In the genomic region with DNA sequence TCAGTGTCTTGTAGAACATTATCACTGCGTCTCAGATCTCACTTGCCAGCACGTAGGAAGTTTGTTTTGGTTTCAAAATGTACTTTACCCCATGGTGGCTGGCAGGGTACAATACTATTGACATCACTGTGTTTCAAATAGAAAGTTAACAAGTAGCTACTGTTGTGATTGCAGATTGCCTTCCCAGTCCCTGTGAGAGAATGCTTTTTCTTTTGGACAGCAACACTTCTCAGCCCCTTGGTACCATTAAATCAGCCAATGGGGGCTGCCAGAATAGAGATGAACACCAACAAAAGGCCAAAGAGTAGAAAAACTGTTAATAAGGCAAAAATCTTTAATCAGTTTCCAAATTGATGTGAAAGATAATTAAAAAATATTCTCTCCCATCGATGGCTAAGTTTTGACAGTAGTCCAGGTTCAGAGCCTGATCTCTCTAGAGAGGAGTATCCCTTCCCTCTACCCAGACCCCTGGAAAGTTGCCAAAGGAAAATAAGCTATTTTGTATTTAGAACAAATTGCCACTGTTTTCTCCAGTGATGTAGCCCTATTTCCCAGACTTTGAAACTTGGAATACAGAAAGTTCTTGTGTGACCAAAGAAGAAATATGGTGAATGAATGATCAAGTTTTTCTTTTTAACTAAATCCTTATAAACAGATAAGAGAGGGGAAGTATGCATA, we compare ENCODE assay signal across 1 cellular context.
TF ChIP-seq lines count a peak whose summit lies in the region.

No MANE protein-coding gene starts in this region.

TF ChIP-seq in HepG2, 621 proteins besides CTCF, POLR2A, EP300 and RAD21 (continues in another document):
- TF ChIP-seq, protein P1, sequence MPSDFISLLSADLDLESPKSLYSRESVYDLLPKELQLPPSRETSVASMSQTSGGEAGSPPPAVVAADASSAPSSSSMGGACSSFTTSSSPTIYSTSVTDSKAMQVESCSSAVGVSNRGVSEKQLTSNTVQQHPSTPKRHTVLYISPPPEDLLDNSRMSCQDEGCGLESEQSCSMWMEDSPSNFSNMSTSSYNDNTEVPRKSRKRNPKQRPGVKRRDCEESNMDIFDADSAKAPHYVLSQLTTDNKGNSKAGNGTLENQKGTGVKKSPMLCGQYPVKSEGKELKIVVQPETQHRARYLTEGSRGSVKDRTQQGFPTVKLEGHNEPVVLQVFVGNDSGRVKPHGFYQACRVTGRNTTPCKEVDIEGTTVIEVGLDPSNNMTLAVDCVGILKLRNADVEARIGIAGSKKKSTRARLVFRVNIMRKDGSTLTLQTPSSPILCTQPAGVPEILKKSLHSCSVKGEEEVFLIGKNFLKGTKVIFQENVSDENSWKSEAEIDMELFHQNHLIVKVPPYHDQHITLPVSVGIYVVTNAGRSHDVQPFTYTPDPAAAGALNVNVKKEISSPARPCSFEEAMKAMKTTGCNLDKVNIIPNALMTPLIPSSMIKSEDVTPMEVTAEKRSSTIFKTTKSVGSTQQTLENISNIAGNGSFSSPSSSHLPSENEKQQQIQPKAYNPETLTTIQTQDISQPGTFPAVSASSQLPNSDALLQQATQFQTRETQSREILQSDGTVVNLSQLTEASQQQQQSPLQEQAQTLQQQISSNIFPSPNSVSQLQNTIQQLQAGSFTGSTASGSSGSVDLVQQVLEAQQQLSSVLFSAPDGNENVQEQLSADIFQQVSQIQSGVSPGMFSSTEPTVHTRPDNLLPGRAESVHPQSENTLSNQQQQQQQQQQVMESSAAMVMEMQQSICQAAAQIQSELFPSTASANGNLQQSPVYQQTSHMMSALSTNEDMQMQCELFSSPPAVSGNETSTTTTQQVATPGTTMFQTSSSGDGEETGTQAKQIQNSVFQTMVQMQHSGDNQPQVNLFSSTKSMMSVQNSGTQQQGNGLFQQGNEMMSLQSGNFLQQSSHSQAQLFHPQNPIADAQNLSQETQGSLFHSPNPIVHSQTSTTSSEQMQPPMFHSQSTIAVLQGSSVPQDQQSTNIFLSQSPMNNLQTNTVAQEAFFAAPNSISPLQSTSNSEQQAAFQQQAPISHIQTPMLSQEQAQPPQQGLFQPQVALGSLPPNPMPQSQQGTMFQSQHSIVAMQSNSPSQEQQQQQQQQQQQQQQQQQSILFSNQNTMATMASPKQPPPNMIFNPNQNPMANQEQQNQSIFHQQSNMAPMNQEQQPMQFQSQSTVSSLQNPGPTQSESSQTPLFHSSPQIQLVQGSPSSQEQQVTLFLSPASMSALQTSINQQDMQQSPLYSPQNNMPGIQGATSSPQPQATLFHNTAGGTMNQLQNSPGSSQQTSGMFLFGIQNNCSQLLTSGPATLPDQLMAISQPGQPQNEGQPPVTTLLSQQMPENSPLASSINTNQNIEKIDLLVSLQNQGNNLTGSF (CRISPR knock-in tag; IDR thresholded peaks at IDR 0.05): no peak
- no peak for TF ChIP-seq TBL1XR1 (IDR thresholded peaks at IDR 0.05; ENCODE audit: borderline replicate concordance, low read length, partially characterized antibody)
- TF ChIP-seq THAP11 (CRISPR knock-in tag; IDR thresholded peaks at IDR 0.05): 0 out of 2 replicates have a peak, but pooled peaks have one; percentile 26
- TF ChIP-seq JUNB (CRISPR knock-in tag; IDR thresholded peaks at IDR 0.05; ENCODE audit: borderline replicate concordance): no peak
- no peak for TF ChIP-seq SMYD3 (CRISPR knock-in tag; IDR thresholded peaks at IDR 0.05)
- TF ChIP-seq, protein P2, sequence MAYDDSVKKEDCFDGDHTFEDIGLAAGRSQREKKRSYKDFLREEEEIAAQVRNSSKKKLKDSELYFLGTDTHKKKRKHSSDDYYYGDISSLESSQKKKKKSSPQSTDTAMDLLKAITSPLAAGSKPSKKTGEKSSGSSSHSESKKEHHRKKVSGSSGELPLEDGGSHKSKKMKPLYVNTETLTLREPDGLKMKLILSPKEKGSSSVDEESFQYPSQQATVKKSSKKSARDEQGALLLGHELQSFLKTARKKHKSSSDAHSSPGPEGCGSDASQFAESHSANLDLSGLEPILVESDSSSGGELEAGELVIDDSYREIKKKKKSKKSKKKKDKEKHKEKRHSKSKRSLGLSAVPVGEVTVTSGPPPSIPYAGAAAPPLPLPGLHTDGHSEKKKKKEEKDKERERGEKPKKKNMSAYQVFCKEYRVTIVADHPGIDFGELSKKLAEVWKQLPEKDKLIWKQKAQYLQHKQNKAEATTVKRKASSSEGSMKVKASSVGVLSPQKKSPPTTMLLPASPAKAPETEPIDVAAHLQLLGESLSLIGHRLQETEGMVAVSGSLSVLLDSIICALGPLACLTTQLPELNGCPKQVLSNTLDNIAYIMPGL (CRISPR knock-in tag; IDR thresholded peaks at IDR 0.05; ENCODE audit: borderline replicate concordance in 1 of 2, low read depth in 1 of 2): peak in 1 of 2 experiments; percentile 36; a peak in 1 of 4 replicates
- TF ChIP-seq CREB1 (IDR thresholded peaks at IDR 0.05): no peak
- TF ChIP-seq CREB1 (CRISPR knock-in tag; IDR thresholded peaks at IDR 0.05): 0 out of 2 replicates have a peak, but pooled peaks have one; percentile 38
- no peak for TF ChIP-seq LCORL (IDR thresholded peaks at IDR 0.05)
- 0 out of 2 replicates have a peak, but pooled peaks have one; percentile 36 for TF ChIP-seq LCORL (CRISPR knock-in tag; IDR thresholded peaks at IDR 0.05)
- no peak for TF ChIP-seq ARNT2 (CRISPR knock-in tag; IDR thresholded peaks at IDR 0.05; ENCODE audit: low read depth)
- peak; percentile 41; the same call in 1 of the 2 replicates for TF ChIP-seq MIXL1 (CRISPR knock-in tag; IDR thresholded peaks at IDR 0.05)
- TF ChIP-seq ZNF672 (CRISPR knock-in tag; IDR thresholded peaks at IDR 0.05): no peak
- TF ChIP-seq ZNF782 (CRISPR knock-in tag; IDR thresholded peaks at IDR 0.05; ENCODE audit: borderline replicate concordance): no peak
- TF ChIP-seq, protein P3, sequence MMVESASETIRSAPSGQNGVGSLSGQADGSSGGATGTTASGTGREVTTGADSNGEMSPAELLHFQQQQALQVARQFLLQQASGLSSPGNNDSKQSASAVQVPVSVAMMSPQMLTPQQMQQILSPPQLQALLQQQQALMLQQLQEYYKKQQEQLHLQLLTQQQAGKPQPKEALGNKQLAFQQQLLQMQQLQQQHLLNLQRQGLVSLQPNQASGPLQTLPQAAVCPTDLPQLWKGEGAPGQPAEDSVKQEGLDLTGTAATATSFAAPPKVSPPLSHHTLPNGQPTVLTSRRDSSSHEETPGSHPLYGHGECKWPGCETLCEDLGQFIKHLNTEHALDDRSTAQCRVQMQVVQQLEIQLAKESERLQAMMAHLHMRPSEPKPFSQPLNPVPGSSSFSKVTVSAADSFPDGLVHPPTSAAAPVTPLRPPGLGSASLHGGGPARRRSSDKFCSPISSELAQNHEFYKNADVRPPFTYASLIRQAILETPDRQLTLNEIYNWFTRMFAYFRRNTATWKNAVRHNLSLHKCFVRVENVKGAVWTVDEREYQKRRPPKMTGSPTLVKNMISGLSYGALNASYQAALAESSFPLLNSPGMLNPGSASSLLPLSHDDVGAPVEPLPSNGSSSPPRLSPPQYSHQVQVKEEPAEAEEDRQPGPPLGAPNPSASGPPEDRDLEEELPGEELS (CRISPR knock-in tag; IDR thresholded peaks at IDR 0.05): peak; percentile 43; the same call in 1 of the 2 replicates
- peak; percentile 68 for TF ChIP-seq SAP130 (CRISPR knock-in tag; IDR thresholded peaks at IDR 0.05; ENCODE audit: low read depth)
- peak; percentile 47; the same call in 1 of the 2 replicates for TF ChIP-seq KAT8 (CRISPR knock-in tag; IDR thresholded peaks at IDR 0.05)
- TF ChIP-seq ZNF883 (CRISPR knock-in tag; IDR thresholded peaks at IDR 0.05; ENCODE audit: not compliant biosample characterization): no peak
- peak; percentile 25; the same call in 1 of the 2 replicates for TF ChIP-seq ZNF331 (CRISPR knock-in tag; IDR thresholded peaks at IDR 0.05)
- TF ChIP-seq, protein P4, sequence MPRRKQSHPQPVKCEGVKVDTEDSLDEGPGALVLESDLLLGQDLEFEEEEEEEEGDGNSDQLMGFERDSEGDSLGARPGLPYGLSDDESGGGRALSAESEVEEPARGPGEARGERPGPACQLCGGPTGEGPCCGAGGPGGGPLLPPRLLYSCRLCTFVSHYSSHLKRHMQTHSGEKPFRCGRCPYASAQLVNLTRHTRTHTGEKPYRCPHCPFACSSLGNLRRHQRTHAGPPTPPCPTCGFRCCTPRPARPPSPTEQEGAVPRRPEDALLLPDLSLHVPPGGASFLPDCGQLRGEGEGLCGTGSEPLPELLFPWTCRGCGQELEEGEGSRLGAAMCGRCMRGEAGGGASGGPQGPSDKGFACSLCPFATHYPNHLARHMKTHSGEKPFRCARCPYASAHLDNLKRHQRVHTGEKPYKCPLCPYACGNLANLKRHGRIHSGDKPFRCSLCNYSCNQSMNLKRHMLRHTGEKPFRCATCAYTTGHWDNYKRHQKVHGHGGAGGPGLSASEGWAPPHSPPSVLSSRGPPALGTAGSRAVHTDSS (CRISPR knock-in tag; conservative IDR thresholded peaks at IDR 0.05): no peak
- TF ChIP-seq, protein P5, sequence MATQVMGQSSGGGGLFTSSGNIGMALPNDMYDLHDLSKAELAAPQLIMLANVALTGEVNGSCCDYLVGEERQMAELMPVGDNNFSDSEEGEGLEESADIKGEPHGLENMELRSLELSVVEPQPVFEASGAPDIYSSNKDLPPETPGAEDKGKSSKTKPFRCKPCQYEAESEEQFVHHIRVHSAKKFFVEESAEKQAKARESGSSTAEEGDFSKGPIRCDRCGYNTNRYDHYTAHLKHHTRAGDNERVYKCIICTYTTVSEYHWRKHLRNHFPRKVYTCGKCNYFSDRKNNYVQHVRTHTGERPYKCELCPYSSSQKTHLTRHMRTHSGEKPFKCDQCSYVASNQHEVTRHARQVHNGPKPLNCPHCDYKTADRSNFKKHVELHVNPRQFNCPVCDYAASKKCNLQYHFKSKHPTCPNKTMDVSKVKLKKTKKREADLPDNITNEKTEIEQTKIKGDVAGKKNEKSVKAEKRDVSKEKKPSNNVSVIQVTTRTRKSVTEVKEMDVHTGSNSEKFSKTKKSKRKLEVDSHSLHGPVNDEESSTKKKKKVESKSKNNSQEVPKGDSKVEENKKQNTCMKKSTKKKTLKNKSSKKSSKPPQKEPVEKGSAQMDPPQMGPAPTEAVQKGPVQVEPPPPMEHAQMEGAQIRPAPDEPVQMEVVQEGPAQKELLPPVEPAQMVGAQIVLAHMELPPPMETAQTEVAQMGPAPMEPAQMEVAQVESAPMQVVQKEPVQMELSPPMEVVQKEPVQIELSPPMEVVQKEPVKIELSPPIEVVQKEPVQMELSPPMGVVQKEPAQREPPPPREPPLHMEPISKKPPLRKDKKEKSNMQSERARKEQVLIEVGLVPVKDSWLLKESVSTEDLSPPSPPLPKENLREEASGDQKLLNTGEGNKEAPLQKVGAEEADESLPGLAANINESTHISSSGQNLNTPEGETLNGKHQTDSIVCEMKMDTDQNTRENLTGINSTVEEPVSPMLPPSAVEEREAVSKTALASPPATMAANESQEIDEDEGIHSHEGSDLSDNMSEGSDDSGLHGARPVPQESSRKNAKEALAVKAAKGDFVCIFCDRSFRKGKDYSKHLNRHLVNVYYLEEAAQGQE (IDR thresholded peaks at IDR 0.05; ENCODE audit: borderline replicate concordance in 1 of 2, low read depth in 1 of 2, low read length in 2 of 2): peak in 1 of 2 experiments; percentile 77; a peak in 2 of 4 replicates
- TF ChIP-seq, protein P6, sequence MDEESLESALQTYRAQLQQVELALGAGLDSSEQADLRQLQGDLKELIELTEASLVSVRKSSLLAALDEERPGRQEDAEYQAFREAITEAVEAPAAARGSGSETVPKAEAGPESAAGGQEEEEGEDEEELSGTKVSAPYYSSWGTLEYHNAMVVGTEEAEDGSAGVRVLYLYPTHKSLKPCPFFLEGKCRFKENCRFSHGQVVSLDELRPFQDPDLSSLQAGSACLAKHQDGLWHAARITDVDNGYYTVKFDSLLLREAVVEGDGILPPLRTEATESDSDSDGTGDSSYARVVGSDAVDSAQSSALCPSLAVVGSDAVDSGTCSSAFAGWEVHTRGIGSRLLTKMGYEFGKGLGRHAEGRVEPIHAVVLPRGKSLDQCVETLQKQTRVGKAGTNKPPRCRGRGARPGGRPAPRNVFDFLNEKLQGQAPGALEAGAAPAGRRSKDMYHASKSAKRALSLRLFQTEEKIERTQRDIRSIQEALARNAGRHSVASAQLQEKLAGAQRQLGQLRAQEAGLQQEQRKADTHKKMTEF (CRISPR knock-in tag; IDR thresholded peaks at IDR 0.05): peak; percentile 47
- TF ChIP-seq SOX6 (IDR thresholded peaks at IDR 0.05): no peak
- peak; percentile 57 for TF ChIP-seq SOX6 (CRISPR knock-in tag; IDR thresholded peaks at IDR 0.05)
- no peak for TF ChIP-seq ZC3H13 (CRISPR knock-in tag; IDR thresholded peaks at IDR 0.05)
- TF ChIP-seq FOXO1 (CRISPR knock-in tag; IDR thresholded peaks at IDR 0.05): peak; percentile 50; the same call in 1 of the 2 replicates
- TF ChIP-seq ZNF567 (CRISPR knock-in tag; IDR thresholded peaks at IDR 0.05; ENCODE audit: borderline replicate concordance): no peak
- no peak for TF ChIP-seq ZEB1 (IDR thresholded peaks at IDR 0.05; ENCODE audit: insufficient replicate concordance, low read depth)
- TF ChIP-seq ZNF350 (CRISPR knock-in tag; IDR thresholded peaks at IDR 0.05; ENCODE audit: borderline replicate concordance, low read depth): no peak
- TF ChIP-seq ZNF660 (CRISPR knock-in tag; IDR thresholded peaks at IDR 0.05; ENCODE audit: borderline replicate concordance, low read depth): no peak
- TF ChIP-seq, protein P7, sequence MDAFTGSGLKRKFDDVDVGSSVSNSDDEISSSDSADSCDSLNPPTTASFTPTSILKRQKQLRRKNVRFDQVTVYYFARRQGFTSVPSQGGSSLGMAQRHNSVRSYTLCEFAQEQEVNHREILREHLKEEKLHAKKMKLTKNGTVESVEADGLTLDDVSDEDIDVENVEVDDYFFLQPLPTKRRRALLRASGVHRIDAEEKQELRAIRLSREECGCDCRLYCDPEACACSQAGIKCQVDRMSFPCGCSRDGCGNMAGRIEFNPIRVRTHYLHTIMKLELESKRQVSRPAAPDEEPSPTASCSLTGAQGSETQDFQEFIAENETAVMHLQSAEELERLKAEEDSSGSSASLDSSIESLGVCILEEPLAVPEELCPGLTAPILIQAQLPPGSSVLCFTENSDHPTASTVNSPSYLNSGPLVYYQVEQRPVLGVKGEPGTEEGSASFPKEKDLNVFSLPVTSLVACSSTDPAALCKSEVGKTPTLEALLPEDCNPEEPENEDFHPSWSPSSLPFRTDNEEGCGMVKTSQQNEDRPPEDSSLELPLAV (CRISPR knock-in tag; conservative IDR thresholded peaks at IDR 0.05; ENCODE audit: low read depth): no peak
- peak; percentile 22; the same call in 1 of the 2 replicates for TF ChIP-seq HDAC1 (CRISPR knock-in tag; IDR thresholded peaks at IDR 0.05)
